In genomic region chr13:73825143-73825542, GRCh38 we compare ENCODE assay signal across 14 cellular contexts.
"Had no signal": no experiment of that assay in that cellular context is flagged by ENCODE, and none has a peak within 500 bp of the region (broad histone marks: within the 10 kb centered on the region; RNA-seq: fewer than 3 reads in every experiment).

No MANE protein-coding gene starts in this region.

- DNase-seq: activated CD4-positive, alpha-beta T cell treated with anti-CD3 and anti-CD28 coated beads, Interleukin-2, amount 50 U/mL, for 48 hours; activated CD4-positive, CD25-positive, alpha-beta regulatory T cell; activated gamma-delta T cell; amygdala; endodermal cell; erythroblast; left ventricle myocardium superior; mesenchymal stem cell; stimulated activated CD4-positive, alpha-beta T cell treated with anti-CD3 and anti-CD28 coated beads, Interleukin-2, amount 100 ng/mL, for 48 hours; stomach had no signal

- ATAC-seq: left ventricle myocardium superior had no signal

- H3K27ac ChIP-seq: parathyroid adenoma, stomach, thoracic aorta had no signal

- H3K27me3 ChIP-seq: stomach had no signal

- H3K9me3 Mint-ChIP-seq: dendritic cell treated with granulocyte-macrophage colony-stimulating factor and Interleukin-4, amounts not matched to agents 40 ng/mL and 50 ng/mL, for 4 days had no signal

- H3K27ac Mint-ChIP-seq: brain; dendritic cell treated with granulocyte-macrophage colony-stimulating factor and Interleukin-4, amounts not matched to agents 40 ng/mL and 50 ng/mL, for 4 days; endodermal cell had no signal

- H3K9me3 ChIP-seq: stomach, thoracic aorta had no signal

- H3K4me1 ChIP-seq: parathyroid adenoma had no signal

- H3K27me3 Mint-ChIP-seq: brain; dendritic cell treated with granulocyte-macrophage colony-stimulating factor and Interleukin-4, amounts not matched to agents 40 ng/mL and 50 ng/mL, for 4 days had no signal

- H3K36me3 ChIP-seq: stomach, thoracic aorta had no signal

- H3K4me3 Mint-ChIP-seq: brain; dendritic cell treated with granulocyte-macrophage colony-stimulating factor and Interleukin-4, amounts not matched to agents 40 ng/mL and 50 ng/mL, for 4 days; endodermal cell had no signal

- H3K4me3 ChIP-seq: stomach, thoracic aorta had no signal
